ENCODE assay signal across 8 cellular contexts in genomic region chr12:118979763-118980406, GRCh38. TPM values are rescaled to one million over a fixed set of nuclear protein-coding genes. Genes with fewer than 3 reads are reported as not detected.
DNase-seq lines count a peak whose midpoint lies in the region; ATAC-seq, FAIRE-seq and TF ChIP-seq lines count a peak whose summit lies in the region.
"Had no signal": no experiment of that assay in that cellular context is flagged by ENCODE, and none has a peak within 500 bp of the region (broad histone marks: within the 10 kb centered on the region; RNA-seq: fewer than 3 reads in every experiment).

No MANE protein-coding gene starts in this region.

- DNase-seq in NCI-H510A treated with DMSO at 0.1 percent for 48 hours (lab: John Stamatoyannopoulos, UW), result peak; percentile 88
- no peak for DNase-seq in GM12878 (ENCODE audit: low read depth, low spot score)
- DNase-seq in iPS-NIHi7 (ENCODE audit: extremely low spot score), result peak; percentile 91
- peak in 29 of 49 donors; percentile 2 to 69 (median 16) for DNase-seq in substantia nigra (lab: John Stamatoyannopoulos, UW)

- H3K4me1 ChIP-seq in ES-I3 (ENCODE audit: insufficient read depth, low read length) (no peaks in the 10 kb centered on the region), GM12878 (ENCODE audit: control insufficient read depth, insufficient read depth, low read length) (no peaks in the 10 kb centered on the region)

- peak; percentile 59 to 80 (median 78) for TF ChIP-seq CTCF in GM12878 (IDR thresholded peaks at IDR 0.05 in 2 of 3, conservative IDR thresholded peaks at IDR 0.05 in 1 of 3; ENCODE audit: control insufficient read depth in 2 of 3, extremely low read depth in 1 of 3, insufficient read depth in 1 of 3, low read depth in 3 of 3, low read length in 3 of 3)

- peak; percentile 56 for ATAC-seq in HG03342 (IDR thresholded peaks at IDR 0.05; ENCODE audit: unreplicated experiment)
- peak; percentile 76 for ATAC-seq in GM12878
- ATAC-seq in HG03196 (IDR thresholded peaks at IDR 0.05; ENCODE audit: unreplicated experiment), result no peak
- ATAC-seq: activated naive CD4-positive, alpha-beta T cell treated with anti-CD3 and anti-CD28 coated beads, Interleukin-2, amount 50 U/mL, for 72 hours had no signal

- H2AFZ ChIP-seq in GM12878 (ENCODE audit: control insufficient read depth, low read depth, low read length), result no peak overlapping the region

- H3K4me2 ChIP-seq in GM12878 (ENCODE audit: control insufficient read depth, insufficient read depth), result no peak overlapping the region

- intact Hi-C loops in GM12878 (cut with micrococcal nuclease; ENCODE audit: unreplicated experiment), result loop anchor here (2.0 to 5.0 kb wide), 2 partner anchors 433 to 567 kb away; no protein-coding TSS in a partner anchor

- 4% methylated on average over 14 of the region's 17 CpGs for WGBS in GM12878 (ENCODE audit: insufficient coverage, insufficient replicate concordance, low lambda C conversion rate, missing lambda C conversion rate)

- H4K20me1 ChIP-seq in GM12878 (ENCODE audit: control insufficient read depth, insufficient read depth), result no peaks in the 10 kb centered on the region

- RAD21 ChIA-PET in GM12878 (lab: Charles Lee; ENCODE audit: unreplicated experiment), result no interaction called here

- CTCF ChIA-PET in GM12878 (lab: Yijun Ruan, JAX), result interaction anchor here (0.8 to 1.9 kb wide), 4 partner anchors 57 to 562 kb away, joined by 3 to 8 read pairs (median 3); no protein-coding TSS in a partner anchor

- no peak for TF ChIP-seq EP300 in GM12878 (IDR thresholded peaks at IDR 0.05; ENCODE audit: borderline replicate concordance in 1 of 2, control insufficient read depth in 1 of 2, low read depth in 2 of 2, low read length in 2 of 2)

- POLR2A ChIA-PET in GM12878 (lab: Charles Lee), result no interaction called here

- H3K27ac ChIP-seq in GM12878 (ENCODE audit: control insufficient read depth, insufficient read depth), result no peak overlapping the region
- H3K27ac ChIP-seq in substantia nigra (ENCODE audit: low read depth, low read length, poor library complexity, severe bottlenecking), result no peak overlapping the region

- H3K36me3 ChIP-seq in ES-I3 (ENCODE audit: insufficient read depth, low read length) (no peaks in the 10 kb centered on the region), GM12878 (ENCODE audit: control insufficient read depth in 2 of 2, insufficient read depth in 2 of 2, low read length in 1 of 2) (no peaks in the 10 kb centered on the region)

- H3K9ac ChIP-seq in ES-I3 (ENCODE audit: low read depth, low read length) (peak overlapping the region; percentile 59; the same call in 1 of the 2 replicates), GM12878 (ENCODE audit: control insufficient read depth, insufficient read depth, low read length) (no peak overlapping the region)

- TF ChIP-seq RAD21 in GM12878 (IDR thresholded peaks at IDR 0.05; ENCODE audit: insufficient read depth, low read depth, low read length), result peak; percentile 70

- H3K9me3 ChIP-seq in ES-I3 (ENCODE audit: control insufficient read depth, insufficient read depth, low read length) (no peaks in the 10 kb centered on the region), GM12878 (replicated peaks; ENCODE audit: control insufficient read depth, insufficient read depth, low read length) (no peaks in the 10 kb centered on the region)

- in situ Hi-C loops in GM12878 (cut with MboI), result no loop called here

- H3K4me3 ChIP-seq in GM12878, result no peak overlapping the region

- SMC1A ChIA-PET in GM12878 (lab: Charles Lee; ENCODE audit: uncharacterized antibody, unreplicated experiment), result interaction anchor here (0.6 kb wide), 1 partner anchor 105 kb away, joined by 3 read pairs; no protein-coding TSS in a partner anchor

- peaks cover 1 to 7% of the 10 kb centered on the region in 2 experiments; a peak in 1 of 4 replicates for H3K27me3 ChIP-seq in GM12878 (replicated peaks in 1 of 2; ENCODE audit: control insufficient read depth in 2 of 2, insufficient read depth in 2 of 2, low read length in 1 of 2)

- TF ChIP-seq POLR2A in GM12878 (IDR thresholded peaks at IDR 0.05; ENCODE audit: low read depth, low read length), result no peak

- FAIRE-seq in GM12878 (lab: Jason Lieb, UNC), result no peak

- H3K79me2 ChIP-seq in GM12878 (ENCODE audit: control insufficient read depth, insufficient read depth, low read length), result no peaks in the 10 kb centered on the region

- BruUV-seq in GM12878 (replicated peaks; lab: Mats Ljungman, UMichigan), result no TSS peak

TF ChIP-seq in GM12878, 131 proteins besides CTCF, POLR2A, EP300 and RAD21:
- peak; percentile 59; the same call in 1 of the 2 replicates for TF ChIP-seq SMC3 (IDR thresholded peaks at IDR 0.05; ENCODE audit: borderline replicate concordance, low read length)
- no peak for TF ChIP-seq BCL11A (IDR thresholded peaks at IDR 0.05; ENCODE audit: low read depth, low read length)

RNA-seq across cellular contexts. Expression of gene SRRM4, which starts 1.5 kb away (rescaled TPM):
- not detected in 2 replicates for total RNA-seq in GM12878 (2013; cell fraction: nucleolus; rRNA removed)
- not detected in 2 replicates for total RNA-seq in GM12878 (2014; rRNA removed)
- not detected in 2 replicates for total RNA-seq in GM12878 (2014; rRNA removed; fragmentation: Illumina TruSeq; extraction: Trizol)
- total RNA-seq in GM12878 (2021), result not detected in 2 replicates
- polyA plus RNA-seq in GM12878 (2011; ENCODE audit: low read depth), result not detected
- polyA plus RNA-seq in GM12878 (2011; rRNA removed), result not detected in 2 replicates
- not detected in 2 replicates for polyA plus RNA-seq in GM12878 (2011; cell fraction: cytosol; rRNA removed)
- polyA plus RNA-seq in GM12878 (2011; cell fraction: nucleus; rRNA removed), result not detected in 2 replicates
- polyA plus RNA-seq in GM12878 (2012), result not detected in 2 replicates
- polyA plus RNA-seq in GM12878 (2014; fragmentation: Illumina TruSeq; extraction: Trizol), result under 0.01 TPM in 1 of 2 replicates, not detected in the other
- not detected for polyA plus RNA-seq in GM12878 (2014; fragmentation: Nextera tagmentation; extraction: Ambion mirVana)
- polyA plus RNA-seq in GM12878 (2014; rRNA removed), result not detected in 2 replicates
- polyA plus RNA-seq in GM12878 (2016; fragmentation: Nextera tagmentation; extraction: Ambion mirVana), result under 1 TPM in 1 of 2 experiments, not detected in 1; 0.01 TPM
- not detected in 2 replicates for polyA minus RNA-seq in GM12878 (2011; rRNA and poly(A)+ RNA removed)
- not detected in 2 replicates for polyA minus RNA-seq in GM12878 (2011; cell fraction: cytosol; rRNA and poly(A)+ RNA removed)
- not detected in 2 replicates for polyA minus RNA-seq in GM12878 (2011; cell fraction: nucleus; rRNA and poly(A)+ RNA removed)
- total RNA-seq: activated naive CD4-positive, alpha-beta T cell treated with anti-CD3 and anti-CD28 coated beads, Interleukin-2, amount 50 U/mL, for 72 hours had no signal
